Comparison of ENCODE assay signal across 21 cellular contexts in the genomic region with DNA sequence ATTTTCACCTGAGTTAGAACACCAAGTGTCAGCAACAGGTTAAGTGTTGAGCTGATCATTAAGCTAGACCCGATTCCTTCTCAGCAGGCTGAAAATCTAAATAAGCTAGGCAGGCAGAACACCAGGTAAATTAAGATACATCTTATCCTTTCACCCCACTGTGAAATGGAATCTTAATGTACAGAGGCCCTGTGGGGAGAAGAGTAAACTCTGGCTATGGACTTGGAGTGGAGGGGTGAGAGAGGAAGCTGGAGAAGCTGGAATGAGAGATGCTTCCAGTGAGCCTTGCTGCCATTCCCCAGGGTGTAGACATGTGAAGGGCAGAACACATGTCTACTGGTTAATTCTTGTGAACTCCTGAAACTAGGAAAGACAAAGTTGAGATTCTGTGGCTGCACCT.
"Had no signal": no experiment of that assay in that cellular context is flagged by ENCODE, and none has a peak within 500 bp of the region (broad histone marks: within the 10 kb centered on the region; RNA-seq: fewer than 3 reads in every experiment).

No MANE protein-coding gene starts in this region.

- H3K27me3 Mint-ChIP-seq: activated B cell treated with CpG ODN at 0.5 μM for 24 hours; brain; stimulated activated memory B cell treated with anti-CD40 and anti-IgM and Interleukin-4, amounts not matched to agents 10 μg/mL and 1 μg/mL and 100 μg/mL, for 72 hours had no signal

- H3K36me3 Mint-ChIP-seq: brain; stimulated activated memory B cell treated with anti-CD40 and anti-IgM and Interleukin-4, amounts not matched to agents 10 μg/mL and 1 μg/mL and 100 μg/mL, for 72 hours had no signal

- H3K4me3 Mint-ChIP-seq: activated B cell treated with CpG ODN at 0.5 μM for 24 hours; activated CD8-positive, alpha-beta T cell treated with anti-CD3 and anti-CD28 coated beads for 36 hours; activated T-cell treated with anti-CD3 and anti-CD28 coated beads, Interleukin-2, amount 50 U/mL, for 72 hours; brain; central memory CD8-positive, alpha-beta T cell; neural crest cell; stimulated activated memory B cell treated with anti-CD40 and anti-IgM and Interleukin-4, amounts not matched to agents 10 μg/mL and 1 μg/mL and 100 μg/mL, for 72 hours had no signal

- H3K36me3 ChIP-seq: esophagus squamous epithelium, tibial artery, vagina had no signal

- H3K27ac Mint-ChIP-seq: activated B cell treated with CpG ODN at 0.5 μM for 24 hours; activated CD8-positive, alpha-beta T cell treated with anti-CD3 and anti-CD28 coated beads for 36 hours; activated naive CD4-positive, alpha-beta T cell treated with anti-CD3 and anti-CD28 coated beads, Interleukin-2, amount 50 U/mL, for 72 hours; activated T-cell treated with anti-CD3 and anti-CD28 coated beads, Interleukin-2, amount 50 U/mL, for 72 hours; brain; stimulated activated memory B cell treated with anti-CD40 and anti-IgM and Interleukin-4, amounts not matched to agents 10 μg/mL and 1 μg/mL and 100 μg/mL, for 72 hours had no signal

- ATAC-seq: activated CD8-positive, alpha-beta T cell treated with anti-CD3 and anti-CD28 coated beads for 36 hours; activated naive CD4-positive, alpha-beta T cell treated with anti-CD3 and anti-CD28 coated beads, Interleukin-2, amount 50 U/mL, for 72 hours; activated T-cell treated with anti-CD3 and anti-CD28 coated beads, Interleukin-2, amount 50 U/mL, for 72 hours; psoas muscle; stimulated activated memory B cell treated with anti-CD40 and anti-IgM and Interleukin-4, amounts not matched to agents 10 μg/mL and 1 μg/mL and 100 μg/mL, for 72 hours had no signal

- H3K27ac ChIP-seq: esophagus squamous epithelium, psoas muscle, tibial artery, vagina had no signal

- H3K4me1 ChIP-seq: psoas muscle had no signal

- H3K27me3 ChIP-seq: esophagus squamous epithelium, tibial artery, vagina had no signal

- H3K9me3 ChIP-seq: esophagus squamous epithelium, psoas muscle, tibial artery, vagina had no signal

- H3K9me3 Mint-ChIP-seq: activated B cell treated with CpG ODN at 0.5 μM for 24 hours; activated CD8-positive, alpha-beta T cell treated with anti-CD3 and anti-CD28 coated beads for 36 hours had no signal

- DNase-seq: activated B cell treated with CpG ODN at 0.5 μM for 24 hours; activated CD4-positive, alpha-beta T cell treated with anti-CD3 and anti-CD28 coated beads for 48 hours; activated CD8-positive, alpha-beta T cell treated with anti-CD3 and anti-CD28 coated beads for 36 hours; activated gamma-delta T cell; activated T-cell treated with anti-CD3 and anti-CD28 coated beads, Interleukin-2, amount 50 U/mL, for 72 hours; amniotic stem cell; cortex of kidney; effector CD4-positive, alpha-beta T cell; esophagus squamous epithelium; foreskin melanocyte; kidney glomerular epithelial cell; psoas muscle; stimulated activated CD4-positive, alpha-beta T cell treated with anti-CD3 and anti-CD28 coated beads, Interleukin-2, amount 100 ng/mL, for 48 hours; T-helper 2 cell; tibial artery had no signal

- H3K4me3 ChIP-seq: esophagus squamous epithelium, psoas muscle, tibial artery, vagina had no signal

- H3K4me1 Mint-ChIP-seq: activated B cell treated with CpG ODN at 0.5 μM for 24 hours; central memory CD8-positive, alpha-beta T cell; stimulated activated memory B cell treated with anti-CD40 and anti-IgM and Interleukin-4, amounts not matched to agents 10 μg/mL and 1 μg/mL and 100 μg/mL, for 72 hours had no signal
